Comparison of ENCODE assay signal across 8 cellular contexts in genomic region chr7:144127714-144128334, GRCh38. TPM values are rescaled to one million over a fixed set of nuclear protein-coding genes. Genes with fewer than 3 reads are reported as not detected.
DNase-seq lines count a peak whose midpoint lies in the region; ATAC-seq and TF ChIP-seq lines count a peak whose summit lies in the region.

No MANE protein-coding gene starts in this region.

- POLR2A ChIA-PET in BJ (lab: Charles Lee): no interaction called here

- CTCF ChIA-PET in BJ (lab: Yijun Ruan, JAX): interaction anchor here (0.6 to 1.7 kb wide), 15 partner anchors 9 to 898 kb away, joined by 3 to 12 read pairs (median 4); partner anchors contain the start of gene OR6B1

- H3K36me3 ChIP-seq in BJ (ENCODE audit: control insufficient read depth, insufficient read depth, low read length): no peaks in the 10 kb centered on the region

- H3K4me3 ChIP-seq in BJ (ENCODE audit: low read depth, low read length): no peak overlapping the region

- ATAC-seq in HG03196 (IDR thresholded peaks at IDR 0.05; ENCODE audit: unreplicated experiment): peak; percentile 100

- peak; percentile 90 for TF ChIP-seq CTCF in BJ (IDR thresholded peaks at IDR 0.05; ENCODE audit: insufficient read depth, low read depth, low read length)

- H3K27me3 ChIP-seq in BJ (ENCODE audit: control insufficient read depth, insufficient read depth, low read length): no peaks in the 10 kb centered on the region

- DNase-seq in BJ (ENCODE audit: low read depth) (peak; percentile 9), GM19238 (ENCODE audit: insufficient read length, low spot score) (peak; percentile 56), NCI-H345 (lab: John Stamatoyannopoulos, UW) (peak; percentile 87), cerebellar cortex (ENCODE audit: low spot score) (peak; percentile 48), left kidney (ENCODE audit: low read depth, low spot score) (peak; percentile 92)
- DNase-seq in activated CD4-positive, alpha-beta T cell treated with anti-CD3 and anti-CD28 coated beads for 24 hours (ENCODE audit: low read depth in 2 of 2): peak; percentile 86 to 94
- peak; percentile 58 to 90 (median 66) for DNase-seq in stimulated activated CD4-positive, alpha-beta T cell treated with anti-CD3 and anti-CD28 coated beads, TNF-alpha, amount 100 ng/mL, for 1 hour (ENCODE audit: low read depth in 3 of 3, low spot score in 1 of 3)

RNA-seq across cellular contexts. Expression of gene OR2A14, which starts 4.8 kb away (rescaled TPM):
- not detected in 2 replicates for polyA plus RNA-seq in BJ (2011; rRNA removed)
- not detected in 2 replicates for polyA minus RNA-seq in BJ (2011; rRNA and poly(A)+ RNA removed)

RNA-seq across cellular contexts. Expression of gene OR2A2, which starts 18.4 kb away (rescaled TPM):
- not detected in 2 replicates for polyA plus RNA-seq in BJ (2011; rRNA removed)
- not detected in 2 replicates for polyA minus RNA-seq in BJ (2011; rRNA and poly(A)+ RNA removed)

RNA-seq across cellular contexts. Expression of gene OR2A12, which starts 41.7 kb away (rescaled TPM):
- polyA plus RNA-seq in BJ (2011; rRNA removed): not detected in 2 replicates
- polyA minus RNA-seq in BJ (2011; rRNA and poly(A)+ RNA removed): not detected in 2 replicates

RNA-seq across cellular contexts. Expression of gene CTAGE4, which starts 55.4 kb away (rescaled TPM):
- 0.91 and 0.98 TPM in 2 replicates for polyA plus RNA-seq in BJ (2011; rRNA removed)
- polyA minus RNA-seq in BJ (2011; rRNA and poly(A)+ RNA removed): 0.31 and 0.62 TPM in 2 replicates

RNA-seq across cellular contexts. Expression of gene OR2A25, which starts 58.2 kb away (rescaled TPM):
- polyA plus RNA-seq in BJ (2011; rRNA removed): not detected in 2 replicates
- polyA minus RNA-seq in BJ (2011; rRNA and poly(A)+ RNA removed): not detected in 2 replicates

Comparison
In these comparisons a context has a peak if more than half of its experiments do, and no peak if none do; other contexts are left out.
1. DNase-seq: peak in every context shown above with its lines; median percentile 92 in left kidney; 90 in activated CD4-positive, alpha-beta T cell treated with anti-CD3 and anti-CD28 coated beads for 24 hours; 87 in NCI-H345; 66 in stimulated activated CD4-positive, alpha-beta T cell treated with anti-CD3 and anti-CD28 coated beads, TNF-alpha, amount 100 ng/mL, for 1 hour; 56 in GM19238; 48 in cerebellar cortex; 9 in BJ.